9 cellular contexts compared by ENCODE assay signal in the genomic region with DNA sequence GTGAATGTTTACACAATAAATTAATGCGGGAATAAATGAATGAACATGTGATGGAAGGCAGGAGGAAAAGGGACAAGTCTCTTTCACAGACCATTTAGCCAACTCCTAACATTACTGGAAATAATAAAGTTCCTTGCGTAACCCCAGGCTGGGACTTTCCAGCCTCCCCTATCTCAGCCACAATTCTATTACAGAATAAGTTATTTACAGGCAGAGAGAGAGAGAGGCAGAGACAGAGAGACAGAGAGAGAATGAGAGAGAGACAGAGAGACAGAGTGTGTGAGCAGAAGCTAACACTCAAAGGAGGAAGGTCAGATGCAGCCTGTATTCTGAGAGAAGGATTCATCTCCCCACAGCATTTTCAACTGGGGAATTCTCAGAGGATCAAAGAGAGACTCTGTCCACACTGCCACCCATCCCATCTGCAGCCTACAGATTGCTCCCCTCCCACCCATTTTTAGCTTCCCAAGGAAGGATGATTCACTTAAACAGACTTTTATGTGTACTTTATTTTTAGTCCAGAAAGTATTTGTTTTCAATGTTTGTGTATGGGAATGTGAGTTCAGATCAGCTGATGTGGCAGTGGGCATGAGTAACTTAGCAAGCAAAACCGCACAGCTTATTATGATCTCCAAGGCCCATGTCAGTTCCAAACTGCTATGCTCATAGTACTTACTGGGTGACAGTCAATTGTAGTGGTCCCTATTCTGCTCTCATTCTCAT.
DNase-seq lines count a peak whose midpoint lies in the region; ATAC-seq and TF ChIP-seq lines count a peak whose summit lies in the region.
"Had no signal": no experiment of that assay in that cellular context is flagged by ENCODE, and none has a peak within 500 bp of the region (broad histone marks: within the 10 kb centered on the region; RNA-seq: fewer than 3 reads in every experiment).

No MANE protein-coding gene starts in this region.

- H3K36me3 ChIP-seq in HEK293 (ENCODE audit: control insufficient read depth in 2 of 2, insufficient read depth in 1 of 2, low read length in 2 of 2), result no peaks in the 10 kb centered on the region
- H3K36me3 ChIP-seq in right atrium auricular region, result no peaks in the 10 kb centered on the region

- H3K9me3 ChIP-seq in HEK293 (ENCODE audit: control insufficient read depth, insufficient read depth, low read depth, low read length), result no peaks in the 10 kb centered on the region
- H3K9me3 ChIP-seq in right atrium auricular region, result no peaks in the 10 kb centered on the region

- H3K27me3 ChIP-seq in right atrium auricular region, result no peaks in the 10 kb centered on the region

- H3K4me3 ChIP-seq in HEK293 (ENCODE audit: low read depth, low read length), result no peak overlapping the region
- no peak overlapping the region for H3K4me3 ChIP-seq in right atrium auricular region

- DNase-seq in amniotic epithelial cell (ENCODE audit: low read depth) (peak; percentile 98), right atrium auricular region (ENCODE audit: low spot score) (peak; percentile 69), stromal cell of bone marrow (ENCODE audit: low read depth) (peak; percentile 97), activated T-cell treated with anti-CD3 and anti-CD28 coated beads for 4 hours (no peak), T-helper 9 cell (no peak), GDM1 (lab: John Stamatoyannopoulos, UW) (no peak)
- DNase-seq: activated CD8-positive, alpha-beta T cell treated with anti-CD3 and anti-CD28 coated beads, Interleukin-2, amount 10 ng/mL, durations not matched to agents 7 days and 5 days had no signal

- no peak for ATAC-seq in GM21576 (IDR thresholded peaks at IDR 0.05; ENCODE audit: unreplicated experiment)
- ATAC-seq: activated CD8-positive, alpha-beta T cell treated with anti-CD3 and anti-CD28 coated beads, Interleukin-2, amount 10 ng/mL, durations not matched to agents 7 days and 5 days had no signal

- no peak overlapping the region for H3K27ac ChIP-seq in HEK293 (ENCODE audit: extremely low read depth, low read depth, low read length)
- peak overlapping the region; percentile 69 to 75 for H3K27ac ChIP-seq in right atrium auricular region

- H3K4me1 ChIP-seq in HEK293 (ENCODE audit: control insufficient read depth, insufficient read depth, low read length), result peaks cover 8% of the 10 kb centered on the region; the same call in 1 of the 2 replicates
- H3K4me1 ChIP-seq in right atrium auricular region, result peaks cover 0 to 53% of the 10 kb centered on the region in 2 donors

- TF ChIP-seq CTCF in HEK293 (tag by site-specific recombination; IDR thresholded peaks at IDR 0.05), result no peak
- TF ChIP-seq CTCF in right atrium auricular region (IDR thresholded peaks at IDR 0.05), result no peak

- CTCF ChIA-PET in HEK293 (lab: Yijun Ruan, JAX), result interaction anchor here (0.5 to 1.2 kb wide), 2 partner anchors 10 to 12 kb away, joined by 3 read pairs; no protein-coding TSS in a partner anchor

- POLR2A ChIA-PET in HEK293 (lab: Yijun Ruan, JAX), result no interaction called here

TF ChIP-seq in HEK293, 187 proteins besides CTCF, POLR2A, EP300 and RAD21 (continues in another document):
- TF ChIP-seq ZNF510 (tag by site-specific recombination; IDR thresholded peaks at IDR 0.05; ENCODE audit: insufficient replicate concordance) (no peak), SCRT1 (tag by site-specific recombination; IDR thresholded peaks at IDR 0.05; ENCODE audit: borderline replicate concordance) (no peak), ZNF10 (tag by site-specific recombination; IDR thresholded peaks at IDR 0.05) (no peak), ZNF16 (tag by site-specific recombination; IDR thresholded peaks at IDR 0.05; ENCODE audit: low read depth) (no peak), ZNF585B (tag by site-specific recombination; IDR thresholded peaks at IDR 0.05) (no peak), ZFHX2 (tag by site-specific recombination; conservative IDR thresholded peaks at IDR 0.05) (peak; percentile 61), EGR2 (tag by site-specific recombination; IDR thresholded peaks at IDR 0.05; ENCODE audit: low read depth) (peak; percentile 58), ZNF701 (tag by site-specific recombination; IDR thresholded peaks at IDR 0.05) (no peak), ZNF785 (tag by site-specific recombination; IDR thresholded peaks at IDR 0.05) (no peak), PRDM1 (tag by site-specific recombination; IDR thresholded peaks at IDR 0.05) (no peak), KLF7 (tag by site-specific recombination; IDR thresholded peaks at IDR 0.05; ENCODE audit: borderline replicate concordance) (no peak)
- TF ChIP-seq, protein P1, sequence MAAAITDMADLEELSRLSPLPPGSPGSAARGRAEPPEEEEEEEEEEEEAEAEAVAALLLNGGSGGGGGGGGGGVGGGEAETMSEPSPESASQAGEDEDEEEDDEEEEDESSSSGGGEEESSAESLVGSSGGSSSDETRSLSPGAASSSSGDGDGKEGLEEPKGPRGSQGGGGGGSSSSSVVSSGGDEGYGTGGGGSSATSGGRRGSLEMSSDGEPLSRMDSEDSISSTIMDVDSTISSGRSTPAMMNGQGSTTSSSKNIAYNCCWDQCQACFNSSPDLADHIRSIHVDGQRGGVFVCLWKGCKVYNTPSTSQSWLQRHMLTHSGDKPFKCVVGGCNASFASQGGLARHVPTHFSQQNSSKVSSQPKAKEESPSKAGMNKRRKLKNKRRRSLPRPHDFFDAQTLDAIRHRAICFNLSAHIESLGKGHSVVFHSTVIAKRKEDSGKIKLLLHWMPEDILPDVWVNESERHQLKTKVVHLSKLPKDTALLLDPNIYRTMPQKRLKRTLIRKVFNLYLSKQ (tag by site-specific recombination; IDR thresholded peaks at IDR 0.05; ENCODE audit: borderline replicate concordance), result no peak
- TF ChIP-seq, protein P2, sequence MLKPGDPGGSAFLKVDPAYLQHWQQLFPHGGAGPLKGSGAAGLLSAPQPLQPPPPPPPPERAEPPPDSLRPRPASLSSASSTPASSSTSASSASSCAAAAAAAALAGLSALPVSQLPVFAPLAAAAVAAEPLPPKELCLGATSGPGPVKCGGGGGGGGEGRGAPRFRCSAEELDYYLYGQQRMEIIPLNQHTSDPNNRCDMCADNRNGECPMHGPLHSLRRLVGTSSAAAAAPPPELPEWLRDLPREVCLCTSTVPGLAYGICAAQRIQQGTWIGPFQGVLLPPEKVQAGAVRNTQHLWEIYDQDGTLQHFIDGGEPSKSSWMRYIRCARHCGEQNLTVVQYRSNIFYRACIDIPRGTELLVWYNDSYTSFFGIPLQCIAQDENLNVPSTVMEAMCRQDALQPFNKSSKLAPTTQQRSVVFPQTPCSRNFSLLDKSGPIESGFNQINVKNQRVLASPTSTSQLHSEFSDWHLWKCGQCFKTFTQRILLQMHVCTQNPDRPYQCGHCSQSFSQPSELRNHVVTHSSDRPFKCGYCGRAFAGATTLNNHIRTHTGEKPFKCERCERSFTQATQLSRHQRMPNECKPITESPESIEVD (tag by site-specific recombination; IDR thresholded peaks at IDR 0.05), result no peak
- TF ChIP-seq, protein P3, sequence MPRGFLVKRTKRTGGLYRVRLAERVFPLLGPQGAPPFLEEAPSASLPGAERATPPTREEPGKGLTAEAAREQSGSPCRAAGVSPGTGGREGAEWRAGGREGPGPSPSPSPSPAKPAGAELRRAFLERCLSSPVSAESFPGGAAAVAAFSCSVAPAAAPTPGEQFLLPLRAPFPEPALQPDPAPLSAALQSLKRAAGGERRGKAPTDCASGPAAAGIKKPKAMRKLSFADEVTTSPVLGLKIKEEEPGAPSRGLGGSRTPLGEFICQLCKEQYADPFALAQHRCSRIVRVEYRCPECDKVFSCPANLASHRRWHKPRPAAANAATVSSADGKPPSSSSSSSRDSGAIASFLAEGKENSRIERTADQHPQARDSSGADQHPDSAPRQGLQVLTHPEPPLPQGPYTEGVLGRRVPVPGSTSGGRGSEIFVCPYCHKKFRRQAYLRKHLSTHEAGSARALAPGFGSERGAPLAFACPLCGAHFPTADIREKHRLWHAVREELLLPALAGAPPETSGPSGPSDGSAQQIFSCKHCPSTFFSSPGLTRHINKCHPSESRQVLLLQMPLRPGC (tag by site-specific recombination; IDR thresholded peaks at IDR 0.05), result 0 out of 2 replicates have a peak, but pooled peaks have one; percentile 28
- TF ChIP-seq, protein P4, sequence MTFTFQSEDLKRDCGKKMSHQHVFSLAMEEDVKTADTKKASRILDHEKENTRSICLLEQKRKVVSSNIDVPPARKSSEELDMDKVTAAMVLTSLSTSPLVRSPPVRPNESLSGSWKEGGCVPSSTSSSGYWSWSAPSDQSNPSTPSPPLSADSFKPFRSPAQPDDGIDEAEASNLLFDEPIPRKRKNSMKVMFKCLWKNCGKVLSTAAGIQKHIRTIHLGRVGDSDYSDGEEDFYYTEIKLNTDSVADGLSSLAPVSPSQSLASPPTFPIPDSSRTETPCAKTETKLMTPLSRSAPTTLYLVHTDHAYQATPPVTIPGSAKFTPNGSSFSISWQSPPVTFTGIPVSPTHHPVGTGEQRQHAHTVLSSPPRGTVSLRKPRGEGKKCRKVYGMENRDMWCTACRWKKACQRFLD (tag by site-specific recombination; IDR thresholded peaks at IDR 0.05), result no peak
- TF ChIP-seq, protein P5, sequence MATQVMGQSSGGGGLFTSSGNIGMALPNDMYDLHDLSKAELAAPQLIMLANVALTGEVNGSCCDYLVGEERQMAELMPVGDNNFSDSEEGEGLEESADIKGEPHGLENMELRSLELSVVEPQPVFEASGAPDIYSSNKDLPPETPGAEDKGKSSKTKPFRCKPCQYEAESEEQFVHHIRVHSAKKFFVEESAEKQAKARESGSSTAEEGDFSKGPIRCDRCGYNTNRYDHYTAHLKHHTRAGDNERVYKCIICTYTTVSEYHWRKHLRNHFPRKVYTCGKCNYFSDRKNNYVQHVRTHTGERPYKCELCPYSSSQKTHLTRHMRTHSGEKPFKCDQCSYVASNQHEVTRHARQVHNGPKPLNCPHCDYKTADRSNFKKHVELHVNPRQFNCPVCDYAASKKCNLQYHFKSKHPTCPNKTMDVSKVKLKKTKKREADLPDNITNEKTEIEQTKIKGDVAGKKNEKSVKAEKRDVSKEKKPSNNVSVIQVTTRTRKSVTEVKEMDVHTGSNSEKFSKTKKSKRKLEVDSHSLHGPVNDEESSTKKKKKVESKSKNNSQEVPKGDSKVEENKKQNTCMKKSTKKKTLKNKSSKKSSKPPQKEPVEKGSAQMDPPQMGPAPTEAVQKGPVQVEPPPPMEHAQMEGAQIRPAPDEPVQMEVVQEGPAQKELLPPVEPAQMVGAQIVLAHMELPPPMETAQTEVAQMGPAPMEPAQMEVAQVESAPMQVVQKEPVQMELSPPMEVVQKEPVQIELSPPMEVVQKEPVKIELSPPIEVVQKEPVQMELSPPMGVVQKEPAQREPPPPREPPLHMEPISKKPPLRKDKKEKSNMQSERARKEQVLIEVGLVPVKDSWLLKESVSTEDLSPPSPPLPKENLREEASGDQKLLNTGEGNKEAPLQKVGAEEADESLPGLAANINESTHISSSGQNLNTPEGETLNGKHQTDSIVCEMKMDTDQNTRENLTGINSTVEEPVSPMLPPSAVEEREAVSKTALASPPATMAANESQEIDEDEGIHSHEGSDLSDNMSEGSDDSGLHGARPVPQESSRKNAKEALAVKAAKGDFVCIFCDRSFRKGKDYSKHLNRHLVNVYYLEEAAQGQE (tag by site-specific recombination; IDR thresholded peaks at IDR 0.05), result 0 out of 2 replicates have a peak, but pooled peaks have one; percentile 38

Comparison
In these comparisons a context has a peak if more than half of its experiments do, and no peak if none do; other contexts are left out.
1. DNase-seq: peak in amniotic epithelial cell (single experiment), right atrium auricular region (single experiment) and stromal cell of bone marrow (single experiment); none in activated T-cell treated with anti-CD3 and anti-CD28 coated beads for 4 hours (single experiment), T-helper 9 cell (single experiment) and GDM1 (single experiment).